1 cellular context compared by ENCODE assay signal in the genomic region with DNA sequence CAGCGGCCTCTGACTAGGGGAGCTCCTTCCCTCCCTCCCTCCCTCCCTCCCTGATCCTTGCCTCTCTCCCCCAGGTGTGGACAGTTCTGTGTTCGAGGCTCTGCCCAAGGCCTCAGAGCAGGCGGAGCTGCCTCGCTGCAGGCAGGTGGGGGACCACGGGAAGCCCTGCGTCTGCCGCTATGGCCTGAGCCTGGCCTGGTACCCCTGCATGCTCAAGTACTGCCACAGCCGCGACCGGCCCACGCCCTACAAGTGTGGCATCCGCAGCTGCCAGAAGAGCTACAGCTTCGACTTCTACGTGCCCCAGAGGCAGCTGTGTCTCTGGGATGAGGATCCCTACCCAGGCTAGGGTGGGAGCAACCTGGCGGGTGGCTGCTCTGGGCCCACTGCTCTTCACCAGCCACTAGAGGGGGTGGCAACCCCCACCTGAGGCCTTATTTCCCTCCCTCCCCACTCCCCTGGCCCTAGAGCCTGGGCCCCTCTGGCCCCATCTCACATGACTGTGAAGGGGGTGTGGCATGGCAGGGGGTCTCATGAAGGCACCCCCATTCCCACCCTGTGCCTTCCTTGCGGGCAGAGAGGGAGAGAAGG.
TF ChIP-seq lines count a peak whose summit lies in the region.

No MANE protein-coding gene starts in this region.

TF ChIP-seq in H1, 55 proteins besides CTCF, POLR2A, EP300 and RAD21:
- TF ChIP-seq ZNF274 (IDR thresholded peaks at IDR 0.05; ENCODE audit: borderline replicate concordance, extremely low read depth, low read length) (no peak), SIN3A (conservative IDR thresholded peaks at IDR 0.05 in 1 of 2, IDR thresholded peaks at IDR 0.05 in 1 of 2; ENCODE audit: low read depth in 1 of 2, low read length in 2 of 2) (no peak), POU5F1 (IDR thresholded peaks at IDR 0.05; ENCODE audit: low read depth, low read length) (no peak), MAFK (IDR thresholded peaks at IDR 0.05; ENCODE audit: low read depth, low read length) (no peak), TAF7 (optimal IDR thresholded peaks at IDR 0.05; ENCODE audit: borderline replicate concordance, low read depth, low read length) (no peak), KDM1A (IDR thresholded peaks at IDR 0.05; ENCODE audit: borderline replicate concordance, low read length) (no peak), JUND (IDR thresholded peaks at IDR 0.05; ENCODE audit: low read length) (no peak), BACH1 (IDR thresholded peaks at IDR 0.05; ENCODE audit: low read length) (no peak), CEBPB (IDR thresholded peaks at IDR 0.05; ENCODE audit: low read depth, low read length) (no peak)
- TF ChIP-seq, protein P1, sequence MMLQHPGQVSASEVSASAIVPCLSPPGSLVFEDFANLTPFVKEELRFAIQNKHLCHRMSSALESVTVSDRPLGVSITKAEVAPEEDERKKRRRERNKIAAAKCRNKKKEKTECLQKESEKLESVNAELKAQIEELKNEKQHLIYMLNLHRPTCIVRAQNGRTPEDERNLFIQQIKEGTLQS (IDR thresholded peaks at IDR 0.05; ENCODE audit: insufficient read depth, low read depth, low read length): no peak
